ENCODE assay signal across 1 cellular context in the genomic region with DNA sequence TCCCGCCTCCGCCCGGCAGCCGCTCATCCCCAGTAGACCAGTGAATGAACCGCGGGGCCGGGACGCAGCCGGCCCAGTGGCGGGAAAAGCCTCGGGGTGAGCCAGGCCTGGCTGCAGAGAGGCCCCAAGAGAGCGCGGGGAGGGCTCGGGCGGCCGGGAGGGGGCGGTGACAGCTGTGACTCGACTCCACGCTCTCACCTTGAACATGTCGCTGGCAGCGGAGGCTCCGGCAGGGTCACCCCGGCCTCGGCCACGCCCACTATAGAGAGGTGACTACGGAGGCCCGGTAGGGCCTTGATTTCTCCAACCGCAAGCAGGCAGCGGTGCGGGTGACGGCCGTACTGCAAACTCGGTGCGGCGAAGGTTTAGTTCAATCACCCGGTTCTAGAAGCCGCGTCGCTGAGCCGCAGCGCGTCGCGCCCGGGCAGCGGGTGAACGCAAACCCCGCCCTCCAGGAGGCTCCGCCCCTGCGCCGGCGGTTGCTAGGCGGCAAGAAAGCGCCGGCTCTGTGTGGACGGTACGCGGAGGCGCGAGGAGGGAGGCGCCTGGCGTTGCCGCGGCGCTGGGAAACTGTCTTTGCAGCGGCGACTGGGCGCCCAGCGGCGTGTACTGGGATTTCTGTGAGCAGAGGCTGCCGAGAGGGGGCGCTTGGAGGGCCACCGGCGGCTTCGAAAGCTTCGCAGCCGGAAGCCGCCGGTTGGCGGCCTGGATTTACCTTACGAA.
TF ChIP-seq lines count a peak whose summit lies in the region.

A gene (minus strand): TSS at position 443 of the 723 bp plus-strand sequence. CDS start 236 bp downstream, at position 207.
A gene with protein sequence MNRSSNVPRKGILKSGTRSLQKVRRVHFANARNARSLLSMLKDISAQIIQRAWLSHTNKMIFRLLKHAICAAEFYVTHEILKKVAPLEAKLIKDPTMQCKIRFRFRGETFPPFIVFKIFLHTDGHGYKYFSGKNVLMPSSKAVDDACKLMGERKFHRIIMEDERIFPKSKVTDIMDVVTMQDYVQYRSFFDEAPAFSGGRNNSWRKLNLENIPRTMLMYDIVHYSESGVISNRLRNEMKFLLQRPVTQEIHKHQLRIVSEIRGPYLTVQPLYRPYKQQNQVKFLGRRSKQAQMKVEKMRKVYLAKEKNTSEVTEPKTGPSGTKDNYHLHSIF (plus strand): TSS at position 511 of the 723 bp plus-strand sequence. CDS start 2,297 bp downstream, outside the sequence.

TF ChIP-seq in K562, 482 proteins besides CTCF, POLR2A, EP300 and RAD21 (continued from another document):
- TF ChIP-seq, protein P1, sequence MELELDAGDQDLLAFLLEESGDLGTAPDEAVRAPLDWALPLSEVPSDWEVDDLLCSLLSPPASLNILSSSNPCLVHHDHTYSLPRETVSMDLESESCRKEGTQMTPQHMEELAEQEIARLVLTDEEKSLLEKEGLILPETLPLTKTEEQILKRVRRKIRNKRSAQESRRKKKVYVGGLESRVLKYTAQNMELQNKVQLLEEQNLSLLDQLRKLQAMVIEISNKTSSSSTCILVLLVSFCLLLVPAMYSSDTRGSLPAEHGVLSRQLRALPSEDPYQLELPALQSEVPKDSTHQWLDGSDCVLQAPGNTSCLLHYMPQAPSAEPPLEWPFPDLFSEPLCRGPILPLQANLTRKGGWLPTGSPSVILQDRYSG (tag; conservative IDR thresholded peaks at IDR 0.05; ENCODE audit: low read depth), result no peak
- TF ChIP-seq, protein P2, sequence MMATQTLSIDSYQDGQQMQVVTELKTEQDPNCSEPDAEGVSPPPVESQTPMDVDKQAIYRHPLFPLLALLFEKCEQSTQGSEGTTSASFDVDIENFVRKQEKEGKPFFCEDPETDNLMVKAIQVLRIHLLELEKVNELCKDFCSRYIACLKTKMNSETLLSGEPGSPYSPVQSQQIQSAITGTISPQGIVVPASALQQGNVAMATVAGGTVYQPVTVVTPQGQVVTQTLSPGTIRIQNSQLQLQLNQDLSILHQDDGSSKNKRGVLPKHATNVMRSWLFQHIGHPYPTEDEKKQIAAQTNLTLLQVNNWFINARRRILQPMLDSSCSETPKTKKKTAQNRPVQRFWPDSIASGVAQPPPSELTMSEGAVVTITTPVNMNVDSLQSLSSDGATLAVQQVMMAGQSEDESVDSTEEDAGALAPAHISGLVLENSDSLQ (IDR thresholded peaks at IDR 0.05), result peak; percentile 36
- peak; percentile 75 for TF ChIP-seq GABPA (tag; conservative IDR thresholded peaks at IDR 0.05; ENCODE audit: low read depth)
- TF ChIP-seq, protein P3, sequence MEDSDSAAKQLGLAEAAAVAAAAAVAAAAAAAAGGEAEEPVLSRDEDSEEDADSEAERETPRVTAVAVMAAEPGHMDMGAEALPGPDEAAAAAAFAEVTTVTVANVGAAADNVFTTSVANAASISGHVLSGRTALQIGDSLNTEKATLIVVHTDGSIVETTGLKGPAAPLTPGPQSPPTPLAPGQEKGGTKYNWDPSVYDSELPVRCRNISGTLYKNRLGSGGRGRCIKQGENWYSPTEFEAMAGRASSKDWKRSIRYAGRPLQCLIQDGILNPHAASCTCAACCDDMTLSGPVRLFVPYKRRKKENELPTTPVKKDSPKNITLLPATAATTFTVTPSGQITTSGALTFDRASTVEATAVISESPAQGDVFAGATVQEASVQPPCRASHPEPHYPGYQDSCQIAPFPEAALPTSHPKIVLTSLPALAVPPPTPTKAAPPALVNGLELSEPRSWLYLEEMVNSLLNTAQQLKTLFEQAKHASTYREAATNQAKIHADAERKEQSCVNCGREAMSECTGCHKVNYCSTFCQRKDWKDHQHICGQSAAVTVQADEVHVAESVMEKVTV (CRISPR knock-in tag; IDR thresholded peaks at IDR 0.05), result peak; percentile 71
- no peak for TF ChIP-seq HDAC2 (IDR thresholded peaks at IDR 0.05)
- peak; percentile 31 for TF ChIP-seq EGR1 (conservative IDR thresholded peaks at IDR 0.05)
- peak; percentile 86 for TF ChIP-seq ZFX (CRISPR knock-in tag; IDR thresholded peaks at IDR 0.05)
- TF ChIP-seq PTTG1 (tag; IDR thresholded peaks at IDR 0.05; ENCODE audit: low read depth), result no peak
- peak in 1 of 2 experiments; percentile 51; a peak in 1 of 4 replicates for TF ChIP-seq HDAC1 (IDR thresholded peaks at IDR 0.05)
- peak; percentile 80; the same call in 1 of the 2 replicates for TF ChIP-seq FOXJ2 (tag; IDR thresholded peaks at IDR 0.05)
- TF ChIP-seq RBBP5 (IDR thresholded peaks at IDR 0.05; ENCODE audit: borderline replicate concordance, insufficient read depth, low read length, poor library complexity, severe bottlenecking), result peak; percentile 77
- TF ChIP-seq MAZ (CRISPR knock-in tag; conservative IDR thresholded peaks at IDR 0.05 in 1 of 2, IDR thresholded peaks at IDR 0.05 in 1 of 2), result peak in 1 of 2 experiments; percentile 74; a peak in 2 of 4 replicates
- TF ChIP-seq HIVEP1 (CRISPR knock-in tag; IDR thresholded peaks at IDR 0.05), result no peak
- 0 out of 2 replicates have a peak, but pooled peaks have one; percentile 30 for TF ChIP-seq POLR2H (tag; IDR thresholded peaks at IDR 0.05; ENCODE audit: low read depth)
- TF ChIP-seq, protein P4, sequence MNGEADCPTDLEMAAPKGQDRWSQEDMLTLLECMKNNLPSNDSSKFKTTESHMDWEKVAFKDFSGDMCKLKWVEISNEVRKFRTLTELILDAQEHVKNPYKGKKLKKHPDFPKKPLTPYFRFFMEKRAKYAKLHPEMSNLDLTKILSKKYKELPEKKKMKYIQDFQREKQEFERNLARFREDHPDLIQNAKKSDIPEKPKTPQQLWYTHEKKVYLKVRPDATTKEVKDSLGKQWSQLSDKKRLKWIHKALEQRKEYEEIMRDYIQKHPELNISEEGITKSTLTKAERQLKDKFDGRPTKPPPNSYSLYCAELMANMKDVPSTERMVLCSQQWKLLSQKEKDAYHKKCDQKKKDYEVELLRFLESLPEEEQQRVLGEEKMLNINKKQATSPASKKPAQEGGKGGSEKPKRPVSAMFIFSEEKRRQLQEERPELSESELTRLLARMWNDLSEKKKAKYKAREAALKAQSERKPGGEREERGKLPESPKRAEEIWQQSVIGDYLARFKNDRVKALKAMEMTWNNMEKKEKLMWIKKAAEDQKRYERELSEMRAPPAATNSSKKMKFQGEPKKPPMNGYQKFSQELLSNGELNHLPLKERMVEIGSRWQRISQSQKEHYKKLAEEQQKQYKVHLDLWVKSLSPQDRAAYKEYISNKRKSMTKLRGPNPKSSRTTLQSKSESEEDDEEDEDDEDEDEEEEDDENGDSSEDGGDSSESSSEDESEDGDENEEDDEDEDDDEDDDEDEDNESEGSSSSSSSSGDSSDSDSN (IDR thresholded peaks at IDR 0.05; ENCODE audit: borderline replicate concordance in 1 of 2, low read depth in 2 of 2, low read length in 2 of 2), result peak; percentile 21 to 39; a peak in 1 of 4 replicates
- TF ChIP-seq PHF20 (IDR thresholded peaks at IDR 0.05; ENCODE audit: partially characterized antibody), result peak; percentile 41
- peak; percentile 92 for TF ChIP-seq RBFOX2 (IDR thresholded peaks at IDR 0.05; ENCODE audit: low read depth, low read length)
- TF ChIP-seq SMAD4 (CRISPR knock-in tag; conservative IDR thresholded peaks at IDR 0.05), result peak; percentile 68; the same call in 1 of the 2 replicates
- TF ChIP-seq RBM14 (IDR thresholded peaks at IDR 0.05; ENCODE audit: borderline replicate concordance, insufficient read depth, low read depth, low read length), result no peak
- TF ChIP-seq, protein P5, sequence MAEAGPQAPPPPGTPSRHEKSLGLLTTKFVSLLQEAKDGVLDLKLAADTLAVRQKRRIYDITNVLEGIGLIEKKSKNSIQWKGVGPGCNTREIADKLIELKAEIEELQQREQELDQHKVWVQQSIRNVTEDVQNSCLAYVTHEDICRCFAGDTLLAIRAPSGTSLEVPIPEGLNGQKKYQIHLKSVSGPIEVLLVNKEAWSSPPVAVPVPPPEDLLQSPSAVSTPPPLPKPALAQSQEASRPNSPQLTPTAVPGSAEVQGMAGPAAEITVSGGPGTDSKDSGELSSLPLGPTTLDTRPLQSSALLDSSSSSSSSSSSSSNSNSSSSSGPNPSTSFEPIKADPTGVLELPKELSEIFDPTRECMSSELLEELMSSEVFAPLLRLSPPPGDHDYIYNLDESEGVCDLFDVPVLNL (CRISPR knock-in tag; IDR thresholded peaks at IDR 0.05; ENCODE audit: low read depth), result no peak
- no peak for TF ChIP-seq MYNN (IDR thresholded peaks at IDR 0.05)
- no peak for TF ChIP-seq MYNN (CRISPR knock-in tag; IDR thresholded peaks at IDR 0.05)
- peak; percentile 80; the same call in 1 of the 2 replicates for TF ChIP-seq XRCC5 (IDR thresholded peaks at IDR 0.05; ENCODE audit: low read depth, low read length)
- no peak for TF ChIP-seq ARNT (IDR thresholded peaks at IDR 0.05)
- 0 out of 2 replicates have a peak, but pooled peaks have one; percentile 26 for TF ChIP-seq ARID1B (IDR thresholded peaks at IDR 0.05)
- TF ChIP-seq LCOR (CRISPR knock-in tag; IDR thresholded peaks at IDR 0.05), result peak; percentile 72
- peak; percentile 88 for TF ChIP-seq CXXC5 (CRISPR knock-in tag; IDR thresholded peaks at IDR 0.05)
- peak; percentile 66; the same call in 1 of the 2 replicates for TF ChIP-seq GABPB1 (CRISPR knock-in tag; IDR thresholded peaks at IDR 0.05)
- TF ChIP-seq, protein P6, sequence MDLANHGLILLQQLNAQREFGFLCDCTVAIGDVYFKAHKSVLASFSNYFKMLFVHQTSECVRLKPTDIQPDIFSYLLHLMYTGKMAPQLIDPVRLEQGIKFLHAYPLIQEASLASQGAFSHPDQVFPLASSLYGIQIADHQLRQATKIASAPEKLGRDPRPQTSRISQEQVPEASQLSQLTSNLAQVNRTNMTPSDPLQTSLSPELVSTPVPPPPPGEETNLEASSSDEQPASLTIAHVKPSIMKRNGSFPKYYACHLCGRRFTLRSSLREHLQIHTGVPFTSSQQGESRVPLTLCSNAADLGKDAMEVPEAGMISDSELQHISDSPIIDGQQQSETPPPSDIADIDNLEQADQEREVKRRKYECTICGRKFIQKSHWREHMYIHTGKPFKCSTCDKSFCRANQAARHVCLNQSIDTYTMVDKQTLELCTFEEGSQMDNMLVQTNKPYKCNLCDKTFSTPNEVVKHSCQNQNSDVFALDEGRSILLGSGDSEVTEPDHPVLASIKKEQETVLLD (IDR thresholded peaks at IDR 0.05), result 0 out of 2 replicates have a peak, but pooled peaks have one; percentile 36
- TF ChIP-seq, protein P7, sequence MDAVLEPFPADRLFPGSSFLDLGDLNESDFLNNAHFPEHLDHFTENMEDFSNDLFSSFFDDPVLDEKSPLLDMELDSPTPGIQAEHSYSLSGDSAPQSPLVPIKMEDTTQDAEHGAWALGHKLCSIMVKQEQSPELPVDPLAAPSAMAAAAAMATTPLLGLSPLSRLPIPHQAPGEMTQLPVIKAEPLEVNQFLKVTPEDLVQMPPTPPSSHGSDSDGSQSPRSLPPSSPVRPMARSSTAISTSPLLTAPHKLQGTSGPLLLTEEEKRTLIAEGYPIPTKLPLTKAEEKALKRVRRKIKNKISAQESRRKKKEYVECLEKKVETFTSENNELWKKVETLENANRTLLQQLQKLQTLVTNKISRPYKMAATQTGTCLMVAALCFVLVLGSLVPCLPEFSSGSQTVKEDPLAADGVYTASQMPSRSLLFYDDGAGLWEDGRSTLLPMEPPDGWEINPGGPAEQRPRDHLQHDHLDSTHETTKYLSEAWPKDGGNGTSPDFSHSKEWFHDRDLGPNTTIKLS (IDR thresholded peaks at IDR 0.05; ENCODE audit: borderline replicate concordance, low read depth), result peak; percentile 26; the same call in 1 of the 2 replicates
- no peak for TF ChIP-seq PURB (CRISPR knock-in tag; IDR thresholded peaks at IDR 0.05; ENCODE audit: low read depth)
- TF ChIP-seq ZNF507 (tag; conservative IDR thresholded peaks at IDR 0.05), result no peak
- no peak for TF ChIP-seq NR2F6 (CRISPR knock-in tag; IDR thresholded peaks at IDR 0.05)
